In genomic region chr2:203112342-203112741, GRCh38 we compare ENCODE assay signal across 23 cellular contexts.
"Had no signal": no experiment of that assay in that cellular context is flagged by ENCODE, and none has a peak within 500 bp of the region (broad histone marks: within the 10 kb centered on the region; RNA-seq: fewer than 3 reads in every experiment).

No MANE protein-coding gene starts in this region.

- H3K27me3 ChIP-seq: spleen, thyroid gland, upper lobe of right lung had no signal

- H3K4me3 ChIP-seq: spleen, thyroid gland, upper lobe of right lung had no signal

- H3K9me3 ChIP-seq: spleen, thyroid gland, upper lobe of right lung had no signal

- H3K4me1 ChIP-seq: spleen, thyroid gland, upper lobe of right lung had no signal

- H3K27ac ChIP-seq: spleen, thyroid gland, upper lobe of right lung, WERI-Rb-1 had no signal

- H3K36me3 ChIP-seq: WERI-Rb-1 had no signal

- DNase-seq: activated CD4-positive, alpha-beta T cell treated with anti-CD3 and anti-CD28 coated beads, Interleukin-2, amount 10 ng/mL, durations not matched to agents 7 days and 5 days; activated CD4-positive, CD25-positive, alpha-beta regulatory T cell treated with anti-CD3 and anti-CD28 coated beads, Interleukin-2, amount 50 U/mL, for 72 hours; activated gamma-delta T cell treated with Interleukin-2 at 50 U/mL for 16 hours; activated T-cell treated with anti-CD3 and anti-CD28 coated beads, Interleukin-2, amount 50 U/mL, for 1 hour; anterior cingulate cortex; caudate nucleus; dermis blood vessel endothelial cell; effector CD8-positive, alpha-beta T cell; glutamatergic neuron; hippocampal formation; left ventricle myocardium superior; mammary epithelial cell; midbrain; natural killer cell; retina; spleen; stimulated activated CD4-positive, alpha-beta T cell treated with anti-CD3 and anti-CD28 coated beads, Interleukin-4, amount 100 ng/mL, for 24 hours; stimulated activated naive CD8-positive, alpha-beta T cell treated with anti-CD3 and anti-CD28 coated beads, Interleukin-15, Interleukin-2, amounts not matched to agents 100 U/mL and 50 U/mL, for 24 hours; substantia nigra; thyroid gland; upper lobe of right lung; WERI-Rb-1 had no signal

- ATAC-seq: esophagus mucosa; left ventricle myocardium superior; natural killer cell; stimulated activated naive CD8-positive, alpha-beta T cell treated with anti-CD3 and anti-CD28 coated beads, Interleukin-15, Interleukin-2, amounts not matched to agents 100 U/mL and 50 U/mL, for 24 hours; upper lobe of right lung had no signal
